3 cellular contexts compared by ENCODE assay signal in genomic region chr5:169422087-169422486, GRCh38.
TF ChIP-seq lines count a peak whose summit lies in the region.

No MANE protein-coding gene starts in this region.

TF ChIP-seq in SK-N-SH, 30 proteins besides CTCF, POLR2A, EP300 and RAD21:
- TF ChIP-seq RFX5 (IDR thresholded peaks at IDR 0.05; ENCODE audit: low read length) (no peak), TAF1 (IDR thresholded peaks at IDR 0.05; ENCODE audit: borderline replicate concordance, low read depth, low read length) (no peak)
TF ChIP-seq in SK-N-SH: peak in this region for 0.

TF ChIP-seq in SK-N-SH treated with all-trans-retinoic acid at 6 μM for 48 hours, 23 proteins besides CTCF, POLR2A, EP300 and RAD21:
- TF ChIP-seq SNAI2 (CRISPR knock-in tag; IDR thresholded peaks at IDR 0.05) (no peak), RARB (CRISPR knock-in tag; IDR thresholded peaks at IDR 0.05) (no peak), TSHZ2 (CRISPR knock-in tag; IDR thresholded peaks at IDR 0.05) (no peak), ZNF565 (CRISPR knock-in tag; conservative IDR thresholded peaks at IDR 0.05; ENCODE audit: low read depth) (no peak), PATZ1 (CRISPR knock-in tag; IDR thresholded peaks at IDR 0.05; ENCODE audit: borderline replicate concordance) (no peak), GLIS3 (CRISPR knock-in tag; IDR thresholded peaks at IDR 0.05) (no peak), ZNF70 (CRISPR knock-in tag; IDR thresholded peaks at IDR 0.05) (no peak), TOX (CRISPR knock-in tag; IDR thresholded peaks at IDR 0.05; ENCODE audit: borderline replicate concordance) (no peak), POU6F1 (CRISPR knock-in tag; IDR thresholded peaks at IDR 0.05; ENCODE audit: borderline replicate concordance, low read depth) (no peak), ZNF8 (CRISPR knock-in tag; IDR thresholded peaks at IDR 0.05) (no peak), BACH2 (CRISPR knock-in tag; IDR thresholded peaks at IDR 0.05; ENCODE audit: borderline replicate concordance) (no peak), ARNTL (CRISPR knock-in tag; IDR thresholded peaks at IDR 0.05; ENCODE audit: borderline replicate concordance, low read depth) (no peak), ZFP30 (CRISPR knock-in tag; IDR thresholded peaks at IDR 0.05) (no peak), ZFP3 (CRISPR knock-in tag; IDR thresholded peaks at IDR 0.05) (no peak), OSR1 (CRISPR knock-in tag; IDR thresholded peaks at IDR 0.05) (no peak), PPARA (CRISPR knock-in tag; IDR thresholded peaks at IDR 0.05; ENCODE audit: borderline replicate concordance) (no peak), CSDC2 (CRISPR knock-in tag; IDR thresholded peaks at IDR 0.05) (no peak)

TF ChIP-seq in H1, 55 proteins besides CTCF, POLR2A, EP300 and RAD21:
- TF ChIP-seq BACH1 (IDR thresholded peaks at IDR 0.05; ENCODE audit: low read length): no peak
- TF ChIP-seq TCF12 (IDR thresholded peaks at IDR 0.05; ENCODE audit: low read depth, low read length): no peak
- no peak for TF ChIP-seq EZH2 (IDR thresholded peaks at IDR 0.05; ENCODE audit: low read depth, low read length, severe bottlenecking)
- TF ChIP-seq SRF (IDR thresholded peaks at IDR 0.05; ENCODE audit: low read depth, low read length): no peak
- no peak for TF ChIP-seq SUZ12 (IDR thresholded peaks at IDR 0.05; ENCODE audit: low read length)
- no peak for TF ChIP-seq CBX5 (IDR thresholded peaks at IDR 0.05; ENCODE audit: low read depth, low read length)
- no peak for TF ChIP-seq CREB1 (IDR thresholded peaks at IDR 0.05)
- no peak for TF ChIP-seq CBX8 (IDR thresholded peaks at IDR 0.05; ENCODE audit: borderline replicate concordance, low read depth, low read length)
- no peak for TF ChIP-seq BCL11A (IDR thresholded peaks at IDR 0.05; ENCODE audit: low read depth in 2 of 2, low read length in 2 of 2)
- no peak for TF ChIP-seq CTBP2 (IDR thresholded peaks at IDR 0.05; ENCODE audit: borderline replicate concordance, insufficient read depth, insufficient read length, low read length)
- no peak for TF ChIP-seq MAX (IDR thresholded peaks at IDR 0.05)
- TF ChIP-seq SP1 (IDR thresholded peaks at IDR 0.05; ENCODE audit: low read depth, low read length): no peak
- no peak for TF ChIP-seq SP2 (IDR thresholded peaks at IDR 0.05; ENCODE audit: low read length)
- TF ChIP-seq FOSL1 (IDR thresholded peaks at IDR 0.05; ENCODE audit: insufficient read depth, low read depth, low read length): no peak
- TF ChIP-seq POLR2AphosphoS5 (IDR thresholded peaks at IDR 0.05; ENCODE audit: low read depth, low read length): no peak
- TF ChIP-seq SAP30 (IDR thresholded peaks at IDR 0.05; ENCODE audit: insufficient read depth, insufficient replicate concordance, low read length): no peak
- no peak for TF ChIP-seq TAF1 (IDR thresholded peaks at IDR 0.05; ENCODE audit: low read depth, low read length)
